ENCODE assay signal across 8 cellular contexts in the genomic region with DNA sequence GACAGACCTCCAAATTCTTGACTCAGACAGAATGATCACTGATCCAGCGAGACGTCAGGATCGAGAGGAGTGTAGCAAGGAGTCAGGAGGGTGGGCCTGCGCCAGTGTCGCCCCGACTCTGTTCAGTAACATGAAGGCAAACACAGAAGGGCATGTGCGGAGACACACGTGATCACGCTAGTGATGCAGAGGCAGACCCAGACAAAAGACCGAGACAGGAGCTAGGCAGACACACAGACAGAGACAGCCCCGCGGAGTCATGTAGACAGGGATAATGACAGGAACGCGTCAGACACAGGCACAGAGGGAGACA. TPM values are rescaled to one million over a fixed set of nuclear protein-coding genes. Genes with fewer than 3 reads are reported as not detected.
A peak's percentile ranks its signal among the peaks of the same experiment; 100 is the strongest.
DNase-seq lines count a peak whose midpoint lies in the region; ATAC-seq, FAIRE-seq and TF ChIP-seq lines count a peak whose summit lies in the region.

No MANE protein-coding gene starts in this region.

- H3K9me3 Mint-ChIP-seq in memory B cell, result no peaks in the 10 kb centered on the region

- no peak for ATAC-seq in memory B cell (ENCODE audit: low read depth)
- ATAC-seq in GM19463 (IDR thresholded peaks at IDR 0.05; ENCODE audit: unreplicated experiment), result no peak

- H3K36me3 ChIP-seq in MG63, result peaks cover 18% of the 10 kb centered on the region

- H3K4me3 Mint-ChIP-seq in memory B cell, result peak overlapping the region; percentile 97

- H3K27ac Mint-ChIP-seq in memory B cell, result peak overlapping the region; percentile 99

- peaks cover 56% of the 10 kb centered on the region for H3K4me1 Mint-ChIP-seq in memory B cell

- H3K36me3 Mint-ChIP-seq in memory B cell, result peaks cover 5% of the 10 kb centered on the region

- TF ChIP-seq CTCF in astrocyte of the cerebellum (IDR thresholded peaks at IDR 0.05; ENCODE audit: low read depth, low read length, missing control alignments), result no peak

- H3K27me3 ChIP-seq in MG63, result no peaks in the 10 kb centered on the region

- no peaks in the 10 kb centered on the region for H3K27me3 Mint-ChIP-seq in memory B cell

- in situ Hi-C loops in astrocyte of the cerebellum (cut with HindIII; ENCODE audit: low sequenced_read_pairs), result no loop called here

- H3K9me3 ChIP-seq in MG63, result no peaks in the 10 kb centered on the region

- peak; percentile 84 for FAIRE-seq in urothelium cell line (lab: Jason Lieb, UNC)

- DNase-seq in DMS53 (lab: John Stamatoyannopoulos, UW), result peak; percentile 97
- DNase-seq in MG63, result no peak
- no peak for DNase-seq in astrocyte of the cerebellum (ENCODE audit: low read depth)
- DNase-seq in memory B cell (ENCODE audit: low spot score in 2 of 2), result no peak
- no peak for DNase-seq in urothelium cell line (ENCODE audit: low spot score)
- DNase-seq in activated CD8-positive, alpha-beta memory T cell treated with anti-CD3 and anti-CD28 coated beads for 24 hours, result no peak
- no peak for DNase-seq in activated gamma-delta T cell (lab: John Stamatoyannopoulos, UW)

- H3K4me3 ChIP-seq in MG63, result peak overlapping the region; percentile 78
- H3K4me3 ChIP-seq in astrocyte of the cerebellum (ENCODE audit: low read depth, low read length), result peak overlapping the region; percentile 70

RNA-seq across cellular contexts. Expression of a gene that starts 7.2 kb away (rescaled TPM):
- total RNA-seq in MG63 (2014; rRNA removed; shearing (Covaris generic); ENCODE audit: low replicate concordance), result 0.07 and 0.20 TPM in 2 replicates

RNA-seq across cellular contexts. Expression of a gene that starts 13.6 kb away (rescaled TPM):
- not detected in 2 replicates for total RNA-seq in MG63 (2014; rRNA removed; shearing (Covaris generic); ENCODE audit: low replicate concordance)

RNA-seq across cellular contexts. Expression of a gene that starts 16.1 kb away (rescaled TPM):
- 74.9 and 264 TPM in 2 replicates for total RNA-seq in MG63 (2014; rRNA removed; shearing (Covaris generic); ENCODE audit: low replicate concordance)

RNA-seq across cellular contexts. Expression of a gene that starts 16.5 kb away (rescaled TPM):
- total RNA-seq in MG63 (2014; rRNA removed; shearing (Covaris generic); ENCODE audit: low replicate concordance), result 18.2 and 38.2 TPM in 2 replicates

RNA-seq across cellular contexts. Expression of a gene that starts 47.3 kb away (rescaled TPM):
- 49.6 and 51.1 TPM in 2 replicates for total RNA-seq in MG63 (2014; rRNA removed; shearing (Covaris generic); ENCODE audit: low replicate concordance)
